In genomic region chr11:32436751-32437405, GRCh38 we compare ENCODE assay signal across 17 cellular contexts. TPM values are rescaled to one million over a fixed set of nuclear protein-coding genes. Genes with fewer than 3 reads are reported as not detected.
DNase-seq lines count a peak whose midpoint lies in the region; ATAC-seq, FAIRE-seq and TF ChIP-seq lines count a peak whose summit lies in the region.
"Had no signal": no experiment of that assay in that cellular context is flagged by ENCODE, and none has a peak within 500 bp of the region (broad histone marks: within the 10 kb centered on the region; RNA-seq: fewer than 3 reads in every experiment).

No MANE protein-coding gene starts in this region.

- peaks cover 44% of the 10 kb centered on the region for H3K79me2 ChIP-seq in K562 (ENCODE audit: control insufficient read depth, insufficient read depth, low read length)

- H3K9me3 ChIP-seq in K562 (replicated peaks; ENCODE audit: control insufficient read depth, insufficient read depth, low read depth, low read length) (0 out of 2 replicates have a peak, but pooled peaks cover 6% of the 10 kb centered on the region), colonic mucosa (no peaks in the 10 kb centered on the region)
- H3K9me3 ChIP-seq: breast epithelium had no signal

- H3K36me3 ChIP-seq in K562 (ENCODE audit: control insufficient read depth, insufficient read depth, low read length) (peaks cover 20% of the 10 kb centered on the region; the same call in 2 of the 3 replicates), colonic mucosa (no peaks in the 10 kb centered on the region)
- H3K36me3 ChIP-seq: breast epithelium had no signal

- no peak for TF ChIP-seq POLR2A in K562 (conservative IDR thresholded peaks at IDR 0.05)

- H3K4me1 ChIP-seq in K562 (replicated peaks in 1 of 2; ENCODE audit: control insufficient read depth in 2 of 2, insufficient read depth in 2 of 2, low read length in 2 of 2) (peaks cover 11 to 36% of the 10 kb centered on the region in 2 experiments; a peak in 4 of 5 replicates), colonic mucosa (no peaks in the 10 kb centered on the region)

- no peaks in the 10 kb centered on the region for H3K9me3 Mint-ChIP-seq in nephron progenitor cell
- H3K9me3 Mint-ChIP-seq: activated T-helper 2 cell treated with anti-CD3 and anti-CD28 coated beads, Interferon-gamma antibody, Interleukin-2, Interleukin-4, amounts not matched to agents 10 μg/mL and 5 μg/mL and 100 μg/mL, durations not matched to agents 14 hours and 24 hours and 36 hours; natural killer cell treated with Interleukin-12 subunit alpha and Interleukin-12 subunit beta and Interleukin-15 and Interleukin-18, amount 100 ng/mL, for 72 hours had no signal

- FAIRE-seq in K562 (lab: Jason Lieb, UNC) = no peak
- FAIRE-seq: endothelial cell of umbilical vein had no signal

- DNase-seq in DMS53 (lab: John Stamatoyannopoulos, UW) (peak; percentile 20), DMS53 treated with DMSO at 0.1 percent for 48 hours (lab: John Stamatoyannopoulos, UW; ENCODE audit: unreplicated experiment) (no peak), ELF-1 (ENCODE audit: low read depth, low spot score) (peak; percentile 55), K562 (ENCODE audit: extremely low read depth in 1 of 4, low spot score in 3 of 4) (no peak), nephron progenitor cell (peak; percentile 48), colonic mucosa (no peak), COLO668 (lab: John Stamatoyannopoulos, UW; ENCODE audit: unreplicated experiment) (no peak), NCI-H1436 treated with DMSO at 0.1 percent for 48 hours (lab: John Stamatoyannopoulos, UW) (no peak)
- DNase-seq: NCI-H1048, NCI-H446, SW 1271 had no signal

- BruUV-seq in K562 (replicated peaks; lab: Mats Ljungman, UMichigan) = no TSS peak

- no peaks in the 10 kb centered on the region for H3K27me3 ChIP-seq in K562 (ENCODE audit: control insufficient read depth in 2 of 2, insufficient read depth in 2 of 2, low read length in 2 of 2)
- peaks cover 94% of the 10 kb centered on the region for H3K27me3 ChIP-seq in colonic mucosa

- in situ Hi-C loops in K562 (cut with MboI) = no loop called here

- no peak overlapping the region for H3K4me3 ChIP-seq in K562
- no peak overlapping the region for H3K4me3 ChIP-seq in colonic mucosa

- peak overlapping the region; percentile 99 for H3K4me3 Mint-ChIP-seq in nephron progenitor cell
- H3K4me3 Mint-ChIP-seq: natural killer cell treated with Interleukin-12 subunit alpha and Interleukin-12 subunit beta and Interleukin-15 and Interleukin-18, amount 100 ng/mL, for 72 hours had no signal

- no peaks in the 10 kb centered on the region for H3K9me1 ChIP-seq in K562 (ENCODE audit: control insufficient read depth, insufficient read depth, low read length)

- POLR2A ChIA-PET in K562 (lab: Yijun Ruan, JAX) = no interaction called here

- H3K27me3 Mint-ChIP-seq in nephron progenitor cell (ENCODE audit: low read depth, poor library complexity) = peaks cover 86% of the 10 kb centered on the region

- H3K27ac Mint-ChIP-seq in nephron progenitor cell = peak overlapping the region; percentile 73
- H3K27ac Mint-ChIP-seq: activated T-helper 2 cell treated with anti-CD3 and anti-CD28 coated beads, Interferon-gamma antibody, Interleukin-2, Interleukin-4, amounts not matched to agents 10 μg/mL and 5 μg/mL and 100 μg/mL, durations not matched to agents 14 hours and 24 hours and 36 hours; natural killer cell treated with Interleukin-12 subunit alpha and Interleukin-12 subunit beta and Interleukin-15 and Interleukin-18, amount 100 ng/mL, for 72 hours had no signal

- TF ChIP-seq CTCF in K562 (IDR thresholded peaks at IDR 0.05 in 2 of 3, conservative IDR thresholded peaks at IDR 0.05 in 1 of 3; ENCODE audit: insufficient read depth in 2 of 3, low read depth in 1 of 3, low read length in 3 of 3) = no peak
- no peak for TF ChIP-seq CTCF in nephron progenitor cell (IDR thresholded peaks at IDR 0.05)
- no peak for TF ChIP-seq CTCF in colonic mucosa (IDR thresholded peaks at IDR 0.05)

- no peaks in the 10 kb centered on the region for H4K20me1 ChIP-seq in K562 (replicated peaks; ENCODE audit: control insufficient read depth, insufficient read depth, low read length)

- TF ChIP-seq RAD21 in K562 (CRISPR knock-in tag; conservative IDR thresholded peaks at IDR 0.05 in 1 of 2, IDR thresholded peaks at IDR 0.05 in 1 of 2) = no peak

- no peak for ATAC-seq in K562
- ATAC-seq: activated CD4-positive, CD25-positive, alpha-beta regulatory T cell treated with anti-CD3 and anti-CD28 coated beads, Interleukin-2, amount 50 U/mL, for 24 hours; natural killer cell treated with Interleukin-12 subunit alpha and Interleukin-12 subunit beta and Interleukin-15 and Interleukin-18, amount 100 ng/mL, for 72 hours had no signal

- no peak overlapping the region for H3K4me2 ChIP-seq in K562 (ENCODE audit: insufficient read depth, low read length)

- H3K9ac ChIP-seq in K562 (ENCODE audit: insufficient read depth in 1 of 2, low read depth in 2 of 2, low read length in 2 of 2) = no peak overlapping the region
- H3K9ac ChIP-seq in colonic mucosa (ENCODE audit: low read depth in 2 of 2, low read length in 2 of 2) = no peak overlapping the region

- H3K36me3 Mint-ChIP-seq in nephron progenitor cell (ENCODE audit: low read depth) = peaks cover 56% of the 10 kb centered on the region

- intact Hi-C loops in K562 (cut with micrococcal nuclease) (no loop called here), colonic mucosa (cut with DNase I) (no loop called here)

- CTCF ChIA-PET in K562 (lab: Yijun Ruan, JAX; ENCODE audit: low intra/inter-chr PET ratio) = no interaction called here

- WGBS in K562 (ENCODE audit: insufficient coverage, low coverage, missing lambda C conversion rate) = 97% methylated on average over 25 of the region's 40 CpGs

- TF ChIP-seq EP300 in K562 (IDR thresholded peaks at IDR 0.05; ENCODE audit: low read length) = no peak

- H3K27ac ChIP-seq in K562 (ENCODE audit: extremely low read depth, low read depth, low read length) = no peak overlapping the region
- no peak overlapping the region for H3K27ac ChIP-seq in colonic mucosa
- H3K27ac ChIP-seq: breast epithelium had no signal

- H2AFZ ChIP-seq in K562 (ENCODE audit: low read depth, low read length) = no peak overlapping the region

- H3K4me1 Mint-ChIP-seq in nephron progenitor cell = peaks cover 61% of the 10 kb centered on the region

TF ChIP-seq in K562, 482 proteins besides CTCF, POLR2A, EP300 and RAD21:
- TF ChIP-seq ZBTB9 (CRISPR knock-in tag; IDR thresholded peaks at IDR 0.05) (no peak), MLLT1 (IDR thresholded peaks at IDR 0.05) (no peak), RBFOX2 (IDR thresholded peaks at IDR 0.05; ENCODE audit: low read depth, low read length) (peak; percentile 65)

RNA-seq across cellular contexts. Expression of gene WT1, which starts 1.5 kb away (rescaled TPM):
- 41.5 and 41.9 TPM in 2 replicates for total RNA-seq in K562 (2011; cell fraction: chromatin; rRNA removed; ENCODE audit: low replicate concordance)
- total RNA-seq in K562 (2011; cell fraction: nucleolus; rRNA removed) = 28.6 and 32.5 TPM in 2 replicates
- 31.4 and 35.9 TPM in 2 replicates for total RNA-seq in K562 (2011; cell fraction: nucleoplasm; rRNA removed)
- 21.3 and 24.3 TPM in 2 replicates for total RNA-seq in K562 (2014; rRNA removed)
- total RNA-seq in K562 (2014; rRNA removed; fragmentation: Illumina TruSeq; extraction: Trizol) = 18.3 and 19.7 TPM in 2 replicates
- total RNA-seq in K562 (2015; rRNA removed; fragmentation: Illumina TruSeq; extraction: Trizol) = 19.4 and 20.2 TPM in 2 replicates
- total RNA-seq in K562 (2021) = 27.1 and 29.3 TPM in 2 replicates
- polyA plus RNA-seq in K562 (2011; rRNA removed) = 19.0 and 24.9 TPM in 2 replicates
- 20.1 and 41.9 TPM in 2 replicates for polyA plus RNA-seq in K562 (2011; cell fraction: cytosol; rRNA removed)
- 31.6 and 45.8 TPM in 2 replicates for polyA plus RNA-seq in K562 (2011; cell fraction: nucleus; rRNA removed)
- 30.5 and 31.1 TPM in 2 replicates for polyA plus RNA-seq in K562 (2012)
- 32.8 and 33.8 TPM in 2 replicates for polyA plus RNA-seq in K562 (2014; fragmentation: Illumina TruSeq; extraction: Trizol)
- 1 to 10 TPM; 7.1 to 7.7 TPM for polyA plus RNA-seq in K562 (2014; fragmentation: Nextera tagmentation; extraction: Ambion mirVana)
- 19.9 and 20.0 TPM in 2 replicates for polyA plus RNA-seq in K562 (2014; rRNA removed)
- polyA minus RNA-seq in K562 (2011; rRNA and poly(A)+ RNA removed) = 24.1 and 25.5 TPM in 2 replicates
- 34.2 and 39.8 TPM in 2 replicates for polyA minus RNA-seq in K562 (2011; cell fraction: cytosol; rRNA and poly(A)+ RNA removed)
- polyA minus RNA-seq in K562 (2011; cell fraction: nucleus; rRNA and poly(A)+ RNA removed) = 21.9 and 22.5 TPM in 2 replicates
- total RNA-seq in colonic mucosa = under 1 TPM in 1 of 2 donors, not detected in 1; 0.32 TPM
- total RNA-seq: activated T-helper 2 cell treated with anti-CD3 and anti-CD28 coated beads, Interferon-gamma antibody, Interleukin-2, Interleukin-4, amounts not matched to agents 10 μg/mL and 5 μg/mL and 100 μg/mL, durations not matched to agents 14 hours and 24 hours and 36 hours; endothelial cell of umbilical vein; natural killer cell treated with Interleukin-12 subunit alpha and Interleukin-12 subunit beta and Interleukin-15 and Interleukin-18, amount 100 ng/mL, for 72 hours; OCI-LY7 had no signal
- polyA plus RNA-seq: endothelial cell of umbilical vein had no signal

Comparison
In these comparisons a context has a peak if more than half of its experiments do, and no peak if none do; other contexts are left out.
1. DNase-seq: peak in DMS53 (single experiment), ELF-1 (single experiment) and nephron progenitor cell (single experiment); none in DMS53 treated with DMSO at 0.1 percent for 48 hours (single experiment), K562 (0 of 4), colonic mucosa (single experiment), COLO668 (single experiment) and NCI-H1436 treated with DMSO at 0.1 percent for 48 hours (single experiment).
2. RNA of gene WT1, which starts 1.5 kb away (total RNA-seq): 18.3 to 41.9 TPM in K562; 0.32 TPM in colonic mucosa; every median in the first group is over 10 times any median in the second.